8 cellular contexts compared by ENCODE assay signal in the genomic region with DNA sequence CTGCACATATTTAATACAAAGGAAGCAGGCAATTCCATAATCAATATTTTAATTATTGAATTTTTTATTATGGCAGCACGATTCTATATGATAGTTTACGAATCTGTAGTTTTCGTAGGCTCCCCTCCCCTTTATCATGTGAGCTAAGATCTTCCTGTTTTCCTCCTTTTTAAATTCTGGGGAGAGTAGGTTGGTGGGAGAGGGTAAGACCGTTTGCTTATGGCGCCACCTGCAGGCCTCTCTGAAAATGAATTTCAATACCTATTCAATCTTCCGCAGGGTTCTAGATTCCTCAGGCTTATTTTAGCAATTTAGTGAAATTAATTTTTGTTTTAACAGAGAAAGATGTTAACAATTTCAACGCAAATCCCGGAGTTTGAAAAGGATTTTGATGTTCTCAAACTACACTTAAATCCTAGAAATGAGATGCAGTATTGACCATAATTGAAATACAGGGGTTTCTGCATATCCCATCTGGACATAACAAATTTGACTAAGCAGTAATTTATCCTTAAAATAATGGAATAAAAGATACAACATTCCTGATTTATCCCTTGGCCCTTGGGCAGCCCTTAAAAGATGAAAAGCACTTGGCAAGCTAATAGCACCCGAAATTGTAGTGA. TPM values are rescaled to one million over a fixed set of nuclear protein-coding genes. Genes with fewer than 3 reads are reported as not detected.
DNase-seq lines count a peak whose midpoint lies in the region; ATAC-seq and TF ChIP-seq lines count a peak whose summit lies in the region.

No MANE protein-coding gene starts in this region.

- BruUV-seq in PC-9 (replicated peaks; lab: Mats Ljungman, UMichigan): no TSS peak

- TF ChIP-seq RAD21 in Ishikawa (IDR thresholded peaks at IDR 0.05; ENCODE audit: low read depth): peak; percentile 87

- H3K36me3 ChIP-seq in DOHH2 (ENCODE audit: control insufficient read depth, low read length) (no peaks in the 10 kb centered on the region), PC-9 (ENCODE audit: low read depth) (no peaks in the 10 kb centered on the region), left lung (no peaks in the 10 kb centered on the region), upper lobe of left lung (no peaks in the 10 kb centered on the region)
- no peaks in the 10 kb centered on the region for H3K36me3 ChIP-seq in CD8-positive, alpha-beta memory T cell (ENCODE audit: insufficient read depth, low read length)

- H3K4me3 ChIP-seq in DOHH2 (ENCODE audit: low read length): no peak overlapping the region
- H3K4me3 ChIP-seq in PC-9: no peak overlapping the region
- no peak overlapping the region for H3K4me3 ChIP-seq in left lung
- no peak overlapping the region for H3K4me3 ChIP-seq in upper lobe of left lung
- no peak overlapping the region for H3K4me3 ChIP-seq in CD8-positive, alpha-beta memory T cell (ENCODE audit: low read length)

- DNase-seq in PC-9: peak; percentile 59 to 69
- peak; percentile 50 to 62 for DNase-seq in T47D (ENCODE audit: low read depth in 1 of 2, low spot score in 1 of 2)
- DNase-seq in left lung: no peak
- no peak for DNase-seq in upper lobe of left lung
- no peak for DNase-seq in CD8-positive, alpha-beta memory T cell

- CTCF ChIA-PET in PC-9 (lab: Charles Lee): interaction anchor here (0.6 to 3.6 kb wide), 7 partner anchors 59 to 740 kb away, joined by 3 to 31 read pairs (median 4); no protein-coding TSS in a partner anchor
- CTCF ChIA-PET in CD8-positive, alpha-beta memory T cell (lab: Charles Lee): interaction anchor here (1.5 to 1.9 kb wide), 2 partner anchors 11 to 401 kb away, joined by 4 read pairs; no protein-coding TSS in a partner anchor

- H3K79me2 ChIP-seq in DOHH2 (ENCODE audit: control insufficient read depth, low read length) (no peaks in the 10 kb centered on the region), PC-9 (ENCODE audit: low read depth) (no peaks in the 10 kb centered on the region)

- H3K9me3 ChIP-seq in DOHH2 (ENCODE audit: control insufficient read depth, insufficient read depth, low read length) (no peaks in the 10 kb centered on the region), PC-9 (ENCODE audit: insufficient read depth, low read depth) (no peaks in the 10 kb centered on the region), left lung (peaks cover 0 to 2% of the 10 kb centered on the region in 2 donors), upper lobe of left lung (no peaks in the 10 kb centered on the region)
- no peaks in the 10 kb centered on the region for H3K9me3 ChIP-seq in CD8-positive, alpha-beta memory T cell (ENCODE audit: low read length)

- TF ChIP-seq EP300 in Ishikawa (IDR thresholded peaks at IDR 0.05; ENCODE audit: borderline replicate concordance) (no peak), upper lobe of left lung (IDR thresholded peaks at IDR 0.05) (no peak)

- H3K27ac Mint-ChIP-seq in CD8-positive, alpha-beta memory T cell: no peak overlapping the region

- H3K4me1 ChIP-seq in DOHH2 (ENCODE audit: control insufficient read depth, low read length): no peaks in the 10 kb centered on the region
- H3K4me1 ChIP-seq in PC-9 (replicated peaks; ENCODE audit: insufficient read depth): peaks cover 13% of the 10 kb centered on the region
- peaks cover 7 to 13% of the 10 kb centered on the region in 2 donors for H3K4me1 ChIP-seq in left lung
- H3K4me1 ChIP-seq in upper lobe of left lung: peaks cover 17 to 25% (median 21%) of the 10 kb centered on the region in 4 donors
- no peaks in the 10 kb centered on the region for H3K4me1 ChIP-seq in CD8-positive, alpha-beta memory T cell (ENCODE audit: insufficient read depth, low read length)

- in situ Hi-C loops in T47D (cut with HindIII; ENCODE audit: low pct_unique_long_range_greater_than_20kb, low sequenced_read_pairs): no loop called here

- intact Hi-C loops in PC-9 (cut with micrococcal nuclease; ENCODE audit: unreplicated experiment) (loop anchor here (1.0 to 5.0 kb wide), 5 partner anchors 60 to 891 kb away; no protein-coding TSS in a partner anchor), left lung (cut with DNase I) (loop anchor here in 1 of 2 donors (5.0 kb wide), 1 partner anchor 414 kb away; no protein-coding TSS in a partner anchor)

- H3K36me3 Mint-ChIP-seq in CD8-positive, alpha-beta memory T cell: no peaks in the 10 kb centered on the region

- peaks cover 38 to 76% of the 10 kb centered on the region in 2 donors for H3K27me3 Mint-ChIP-seq in CD8-positive, alpha-beta memory T cell

- H3K4me3 Mint-ChIP-seq in CD8-positive, alpha-beta memory T cell: no peak overlapping the region

- WGBS in upper lobe of left lung, 2 donors: 16 to 19% methylated on average over 9 of the region's 9 CpGs

- TF ChIP-seq POLR2A in upper lobe of left lung (IDR thresholded peaks at IDR 0.05): no peak

- no peak overlapping the region for H2AFZ ChIP-seq in PC-9

- TF ChIP-seq CTCF in DOHH2 (IDR thresholded peaks at IDR 0.05; ENCODE audit: low read depth, low read length, poor library complexity, severe bottlenecking): peak; percentile 78
- TF ChIP-seq CTCF in PC-9 (conservative IDR thresholded peaks at IDR 0.05): peak; percentile 96
- peak; percentile 52 to 59 for TF ChIP-seq CTCF in left lung (IDR thresholded peaks at IDR 0.05)
- TF ChIP-seq CTCF in upper lobe of left lung (IDR thresholded peaks at IDR 0.05): peak in 5 of 6 experiments; percentile 44 to 58 (median 50)

- H3K9me2 ChIP-seq in DOHH2 (replicated peaks; ENCODE audit: control insufficient read depth, low read length) (no peaks in the 10 kb centered on the region), PC-9 (ENCODE audit: insufficient read depth) (no peaks in the 10 kb centered on the region)

- ATAC-seq in left lung: peak; percentile 67
- ATAC-seq in upper lobe of left lung (ENCODE audit: low FRiP score in 2 of 2): peak in 1 of 2 donors; percentile 52
- no peak for ATAC-seq in HG02938 (IDR thresholded peaks at IDR 0.05; ENCODE audit: unreplicated experiment)

- H3K27me3 ChIP-seq in DOHH2 (ENCODE audit: control insufficient read depth, low read length) (no peaks in the 10 kb centered on the region), PC-9 (ENCODE audit: insufficient read depth, low read depth) (no peaks in the 10 kb centered on the region), left lung (peaks cover 54 to 82% of the 10 kb centered on the region in 2 donors), upper lobe of left lung (peaks cover 0 to 42% (median 25%) of the 10 kb centered on the region in 4 donors)
- H3K27me3 ChIP-seq in CD8-positive, alpha-beta memory T cell (ENCODE audit: insufficient read depth, low read length, poor library complexity, severe bottlenecking): peaks cover 9% of the 10 kb centered on the region

- H3K27ac ChIP-seq in DOHH2 (ENCODE audit: low read depth, low read length) (no peak overlapping the region), PC-9 (no peak overlapping the region), left lung (no peak overlapping the region), upper lobe of left lung (no peak overlapping the region)
- H3K27ac ChIP-seq in CD8-positive, alpha-beta memory T cell (ENCODE audit: low read depth, low read length): no peak overlapping the region

- POLR2A ChIA-PET in PC-9 (lab: Charles Lee; ENCODE audit: unreplicated experiment): no interaction called here
- POLR2A ChIA-PET in CD8-positive, alpha-beta memory T cell (lab: Charles Lee): no interaction called here

- H3K4me2 ChIP-seq in DOHH2 (ENCODE audit: low read length) (no peak overlapping the region), PC-9 (peak overlapping the region; percentile 61)

- H4K20me1 ChIP-seq in DOHH2 (ENCODE audit: control insufficient read depth, insufficient read depth, low read depth, low read length) (no peaks in the 10 kb centered on the region), PC-9 (ENCODE audit: insufficient read depth) (no peaks in the 10 kb centered on the region)

- H3K9me3 Mint-ChIP-seq in CD8-positive, alpha-beta memory T cell: peaks cover 0 to 5% (median 0%) of the 10 kb centered on the region in 5 donors

- H3F3A ChIP-seq in DOHH2 (ENCODE audit: control insufficient read depth, insufficient read depth): no peaks in the 10 kb centered on the region
- peaks cover 26% of the 10 kb centered on the region for H3F3A ChIP-seq in PC-9 (ENCODE audit: insufficient read depth, low read depth)

- peaks cover 6 to 15% (median 13%) of the 10 kb centered on the region in 3 donors for H3K4me1 Mint-ChIP-seq in CD8-positive, alpha-beta memory T cell

TF ChIP-seq in Ishikawa, 13 proteins besides CTCF, POLR2A, EP300 and RAD21:
- TF ChIP-seq, protein P1, sequence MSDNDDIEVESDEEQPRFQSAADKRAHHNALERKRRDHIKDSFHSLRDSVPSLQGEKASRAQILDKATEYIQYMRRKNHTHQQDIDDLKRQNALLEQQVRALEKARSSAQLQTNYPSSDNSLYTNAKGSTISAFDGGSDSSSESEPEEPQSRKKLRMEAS (IDR thresholded peaks at IDR 0.05): no peak; the same call in 1 of the 2 replicates
- TF ChIP-seq, protein P2, sequence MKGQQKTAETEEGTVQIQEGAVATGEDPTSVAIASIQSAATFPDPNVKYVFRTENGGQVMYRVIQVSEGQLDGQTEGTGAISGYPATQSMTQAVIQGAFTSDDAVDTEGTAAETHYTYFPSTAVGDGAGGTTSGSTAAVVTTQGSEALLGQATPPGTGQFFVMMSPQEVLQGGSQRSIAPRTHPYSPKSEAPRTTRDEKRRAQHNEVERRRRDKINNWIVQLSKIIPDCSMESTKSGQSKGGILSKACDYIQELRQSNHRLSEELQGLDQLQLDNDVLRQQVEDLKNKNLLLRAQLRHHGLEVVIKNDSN (IDR thresholded peaks at IDR 0.05): no peak
- 0 out of 2 replicates have a peak, but pooled peaks have one; percentile 20 for TF ChIP-seq FOXM1 (IDR thresholded peaks at IDR 0.05; ENCODE audit: borderline replicate concordance, low read depth)

RNA-seq across cellular contexts. Expression of a gene that starts 12.8 kb away (rescaled TPM):
- total RNA-seq in PC-9 (2021): not detected in 2 replicates
- not detected for total RNA-seq in left lung
- total RNA-seq in upper lobe of left lung: not detected
- not detected for total RNA-seq in CD8-positive, alpha-beta memory T cell
- polyA plus RNA-seq in CD8-positive, alpha-beta memory T cell: not detected

Comparison
In these comparisons a context has a peak if more than half of its experiments do, and no peak if none do; other contexts are left out.
1. DNase-seq: peak in PC-9 (2 of 2) and T47D (2 of 2); none in left lung (0 of 2), upper lobe of left lung (0 of 2) and CD8-positive, alpha-beta memory T cell (0 of 5).
2. Peak in every context shown above with its lines, with median percentiles within 50 percentile points of each other: CTCF ChIP-seq.